Comparison of ENCODE assay signal across 1 cellular context in genomic region chr10:34231441-34232180, GRCh38.
TF ChIP-seq lines count a peak whose summit lies in the region.

No MANE protein-coding gene starts in this region.

TF ChIP-seq in HepG2, 621 proteins besides CTCF, POLR2A, EP300 and RAD21 (continued from another document):
- TF ChIP-seq, protein P1, sequence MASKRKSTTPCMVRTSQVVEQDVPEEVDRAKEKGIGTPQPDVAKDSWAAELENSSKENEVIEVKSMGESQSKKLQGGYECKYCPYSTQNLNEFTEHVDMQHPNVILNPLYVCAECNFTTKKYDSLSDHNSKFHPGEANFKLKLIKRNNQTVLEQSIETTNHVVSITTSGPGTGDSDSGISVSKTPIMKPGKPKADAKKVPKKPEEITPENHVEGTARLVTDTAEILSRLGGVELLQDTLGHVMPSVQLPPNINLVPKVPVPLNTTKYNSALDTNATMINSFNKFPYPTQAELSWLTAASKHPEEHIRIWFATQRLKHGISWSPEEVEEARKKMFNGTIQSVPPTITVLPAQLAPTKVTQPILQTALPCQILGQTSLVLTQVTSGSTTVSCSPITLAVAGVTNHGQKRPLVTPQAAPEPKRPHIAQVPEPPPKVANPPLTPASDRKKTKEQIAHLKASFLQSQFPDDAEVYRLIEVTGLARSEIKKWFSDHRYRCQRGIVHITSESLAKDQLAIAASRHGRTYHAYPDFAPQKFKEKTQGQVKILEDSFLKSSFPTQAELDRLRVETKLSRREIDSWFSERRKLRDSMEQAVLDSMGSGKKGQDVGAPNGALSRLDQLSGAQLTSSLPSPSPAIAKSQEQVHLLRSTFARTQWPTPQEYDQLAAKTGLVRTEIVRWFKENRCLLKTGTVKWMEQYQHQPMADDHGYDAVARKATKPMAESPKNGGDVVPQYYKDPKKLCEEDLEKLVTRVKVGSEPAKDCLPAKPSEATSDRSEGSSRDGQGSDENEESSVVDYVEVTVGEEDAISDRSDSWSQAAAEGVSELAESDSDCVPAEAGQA (IDR thresholded peaks at IDR 0.05; ENCODE audit: low read depth) = peak; percentile 49; the same call in 1 of the 2 replicates
- TF ChIP-seq, protein P1 (CRISPR knock-in tag; IDR thresholded peaks at IDR 0.05; ENCODE audit: borderline replicate concordance) = no peak
- TF ChIP-seq GPN1 (CRISPR knock-in tag; IDR thresholded peaks at IDR 0.05; ENCODE audit: borderline replicate concordance) (no peak), CREB1 (IDR thresholded peaks at IDR 0.05) (peak; percentile 22; the same call in 1 of the 2 replicates), CREB1 (CRISPR knock-in tag; IDR thresholded peaks at IDR 0.05) (peak; percentile 57; the same call in 1 of the 2 replicates), KDM1A (CRISPR knock-in tag; IDR thresholded peaks at IDR 0.05) (no peak), SOX6 (IDR thresholded peaks at IDR 0.05) (no peak), SOX6 (CRISPR knock-in tag; IDR thresholded peaks at IDR 0.05) (peak; percentile 73), HDAC2 (CRISPR knock-in tag; IDR thresholded peaks at IDR 0.05) (peak; percentile 64; the same call in 1 of the 2 replicates), ZNF101 (CRISPR knock-in tag; IDR thresholded peaks at IDR 0.05; ENCODE audit: borderline replicate concordance, low read depth) (no peak), TCF7 (IDR thresholded peaks at IDR 0.05; ENCODE audit: low read depth) (peak; percentile 37; the same call in 1 of the 2 replicates), HOXA3 (CRISPR knock-in tag; IDR thresholded peaks at IDR 0.05) (peak; percentile 50; the same call in 1 of the 2 replicates), ZBTB1 (CRISPR knock-in tag; IDR thresholded peaks at IDR 0.05; ENCODE audit: borderline replicate concordance) (no peak), NR2F2 (IDR thresholded peaks at IDR 0.05; ENCODE audit: borderline replicate concordance, low read depth) (peak; percentile 13; the same call in 1 of the 2 replicates), ATF1 (CRISPR knock-in tag; IDR thresholded peaks at IDR 0.05) (peak; percentile 47; the same call in 1 of the 2 replicates), ZNF776 (CRISPR knock-in tag; IDR thresholded peaks at IDR 0.05) (no peak), ISL2 (CRISPR knock-in tag; IDR thresholded peaks at IDR 0.05) (peak; percentile 85), FOXP1 (IDR thresholded peaks at IDR 0.05) (no peak), FOXP1 (CRISPR knock-in tag; IDR thresholded peaks at IDR 0.05) (no peak), RORA (CRISPR knock-in tag; IDR thresholded peaks at IDR 0.05) (no peak), CREM (IDR thresholded peaks at IDR 0.05) (peak; percentile 64; the same call in 1 of the 2 replicates), CREM (CRISPR knock-in tag; IDR thresholded peaks at IDR 0.05) (no peak), ZMYM4 (CRISPR knock-in tag; IDR thresholded peaks at IDR 0.05) (peak; percentile 49; the same call in 1 of the 2 replicates), GATAD2A (CRISPR knock-in tag; IDR thresholded peaks at IDR 0.05) (peak; percentile 63), SAP130 (CRISPR knock-in tag; IDR thresholded peaks at IDR 0.05; ENCODE audit: low read depth) (peak; percentile 37), ARHGAP35 (CRISPR knock-in tag; IDR thresholded peaks at IDR 0.05; ENCODE audit: borderline replicate concordance) (no peak), ZBTB21 (CRISPR knock-in tag; IDR thresholded peaks at IDR 0.05) (peak; percentile 71; the same call in 1 of the 2 replicates), POLR2AphosphoS2 (IDR thresholded peaks at IDR 0.05; ENCODE audit: low read depth, low read length) (no peak), KIAA2018 (CRISPR knock-in tag; IDR thresholded peaks at IDR 0.05; ENCODE audit: borderline replicate concordance) (no peak), CEBPB (IDR thresholded peaks at IDR 0.05; ENCODE audit: borderline replicate concordance, low read depth, low read length) (peak; percentile 46; the same call in 1 of the 2 replicates), ARID3A (IDR thresholded peaks at IDR 0.05; ENCODE audit: low read depth, low read length) (peak; percentile 25; the same call in 1 of the 2 replicates), TGIF2 (CRISPR knock-in tag; IDR thresholded peaks at IDR 0.05) (peak; percentile 80; the same call in 1 of the 2 replicates), CEBPG (CRISPR knock-in tag; IDR thresholded peaks at IDR 0.05) (peak; percentile 72), STAG1 (CRISPR knock-in tag; IDR thresholded peaks at IDR 0.05) (peak; percentile 18; the same call in 1 of the 2 replicates)
- TF ChIP-seq, protein P2, sequence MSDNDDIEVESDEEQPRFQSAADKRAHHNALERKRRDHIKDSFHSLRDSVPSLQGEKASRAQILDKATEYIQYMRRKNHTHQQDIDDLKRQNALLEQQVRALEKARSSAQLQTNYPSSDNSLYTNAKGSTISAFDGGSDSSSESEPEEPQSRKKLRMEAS (IDR thresholded peaks at IDR 0.05) = 0 out of 2 replicates have a peak, but pooled peaks have one; percentile 22
- TF ChIP-seq, protein P3, sequence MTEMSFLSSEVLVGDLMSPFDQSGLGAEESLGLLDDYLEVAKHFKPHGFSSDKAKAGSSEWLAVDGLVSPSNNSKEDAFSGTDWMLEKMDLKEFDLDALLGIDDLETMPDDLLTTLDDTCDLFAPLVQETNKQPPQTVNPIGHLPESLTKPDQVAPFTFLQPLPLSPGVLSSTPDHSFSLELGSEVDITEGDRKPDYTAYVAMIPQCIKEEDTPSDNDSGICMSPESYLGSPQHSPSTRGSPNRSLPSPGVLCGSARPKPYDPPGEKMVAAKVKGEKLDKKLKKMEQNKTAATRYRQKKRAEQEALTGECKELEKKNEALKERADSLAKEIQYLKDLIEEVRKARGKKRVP (CRISPR knock-in tag; IDR thresholded peaks at IDR 0.05) = peak in 1 of 2 experiments; percentile 18; a peak in 1 of 4 replicates
- TF ChIP-seq, protein P4, sequence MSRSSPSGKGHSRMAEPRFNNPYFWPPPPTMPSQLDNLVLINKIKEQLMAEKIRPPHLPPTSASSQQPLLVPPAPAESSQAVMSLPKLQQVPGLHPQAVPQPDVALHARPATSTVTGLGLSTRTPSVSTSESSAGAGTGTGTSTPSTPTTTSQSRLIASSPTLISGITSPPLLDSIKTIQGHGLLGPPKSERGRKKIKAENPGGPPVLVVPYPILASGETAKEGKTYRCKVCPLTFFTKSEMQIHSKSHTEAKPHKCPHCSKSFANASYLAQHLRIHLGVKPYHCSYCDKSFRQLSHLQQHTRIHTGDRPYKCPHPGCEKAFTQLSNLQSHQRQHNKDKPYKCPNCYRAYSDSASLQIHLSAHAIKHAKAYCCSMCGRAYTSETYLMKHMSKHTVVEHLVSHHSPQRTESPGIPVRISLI (CRISPR knock-in tag; IDR thresholded peaks at IDR 0.05; ENCODE audit: borderline replicate concordance) = 0 out of 2 replicates have a peak, but pooled peaks have one; percentile 70
- TF ChIP-seq, protein P5, sequence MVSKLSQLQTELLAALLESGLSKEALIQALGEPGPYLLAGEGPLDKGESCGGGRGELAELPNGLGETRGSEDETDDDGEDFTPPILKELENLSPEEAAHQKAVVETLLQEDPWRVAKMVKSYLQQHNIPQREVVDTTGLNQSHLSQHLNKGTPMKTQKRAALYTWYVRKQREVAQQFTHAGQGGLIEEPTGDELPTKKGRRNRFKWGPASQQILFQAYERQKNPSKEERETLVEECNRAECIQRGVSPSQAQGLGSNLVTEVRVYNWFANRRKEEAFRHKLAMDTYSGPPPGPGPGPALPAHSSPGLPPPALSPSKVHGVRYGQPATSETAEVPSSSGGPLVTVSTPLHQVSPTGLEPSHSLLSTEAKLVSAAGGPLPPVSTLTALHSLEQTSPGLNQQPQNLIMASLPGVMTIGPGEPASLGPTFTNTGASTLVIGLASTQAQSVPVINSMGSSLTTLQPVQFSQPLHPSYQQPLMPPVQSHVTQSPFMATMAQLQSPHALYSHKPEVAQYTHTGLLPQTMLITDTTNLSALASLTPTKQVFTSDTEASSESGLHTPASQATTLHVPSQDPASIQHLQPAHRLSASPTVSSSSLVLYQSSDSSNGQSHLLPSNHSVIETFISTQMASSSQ (IDR thresholded peaks at IDR 0.05; ENCODE audit: low read depth) = peak; percentile 36; the same call in 1 of the 2 replicates
- TF ChIP-seq, protein P5 (CRISPR knock-in tag; IDR thresholded peaks at IDR 0.05; ENCODE audit: borderline replicate concordance) = no peak
